20 cellular contexts compared by ENCODE assay signal in the genomic region with DNA sequence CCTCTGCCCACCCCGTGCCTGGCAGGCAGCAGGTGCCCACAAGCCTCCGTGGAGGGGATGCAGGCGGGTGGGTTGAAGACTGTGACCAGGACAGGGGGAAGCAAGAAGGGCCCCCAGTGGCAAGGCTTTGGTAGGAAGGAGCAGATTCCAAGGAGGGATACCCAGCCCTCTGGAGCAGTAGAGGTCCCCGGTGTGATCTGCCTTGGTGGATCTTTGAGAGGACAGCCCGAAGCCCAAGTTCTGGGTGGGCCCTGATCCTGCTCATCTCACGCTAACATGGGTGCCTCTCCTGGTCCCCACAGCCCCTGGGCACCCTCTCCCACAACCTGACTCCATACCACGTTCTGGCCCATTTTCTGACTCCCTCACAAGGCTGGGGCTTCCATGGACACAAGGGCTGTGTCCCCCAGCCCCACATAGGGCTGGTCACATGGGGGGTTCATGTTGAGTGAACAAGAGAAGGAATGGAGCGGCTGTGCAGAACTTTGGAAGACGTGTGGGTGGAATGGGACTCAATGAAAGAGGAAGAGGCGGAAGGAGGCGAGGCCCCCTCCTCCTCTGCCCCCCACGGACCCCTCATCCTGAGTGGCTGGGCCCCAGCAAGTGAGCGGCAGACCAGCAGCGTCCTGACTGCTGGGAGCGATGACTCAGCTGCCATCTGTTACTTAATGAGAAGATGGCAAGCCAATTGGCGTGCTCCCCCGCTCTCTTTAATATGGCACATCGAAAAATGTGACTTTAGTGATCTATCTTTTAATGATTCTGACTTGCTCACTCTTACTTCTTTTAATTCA.
DNase-seq lines count a peak whose midpoint lies in the region; TF ChIP-seq lines count a peak whose summit lies in the region.
"Had no signal": no experiment of that assay in that cellular context is flagged by ENCODE, and none has a peak within 500 bp of the region (broad histone marks: within the 10 kb centered on the region; RNA-seq: fewer than 3 reads in every experiment).

No MANE protein-coding gene starts in this region.

- no peak overlapping the region for H2AFZ ChIP-seq in hepatocyte

- no peaks in the 10 kb centered on the region for H3K4me1 Mint-ChIP-seq in neural crest cell

- H3K36me3 ChIP-seq in hepatocyte (replicated peaks; ENCODE audit: insufficient read depth, low read depth): no peaks in the 10 kb centered on the region
- H3K36me3 ChIP-seq: left ventricle myocardium inferior, neutrophil, thoracic aorta had no signal

- H3K27ac ChIP-seq in hepatocyte: no peak overlapping the region
- H3K27ac ChIP-seq: left ventricle myocardium inferior, neutrophil, thoracic aorta had no signal

- 92% methylated on average over 18 of the region's 18 CpGs for WGBS in hepatocyte (ENCODE audit: low lambda C conversion rate, missing lambda C conversion rate)

- H3K9me3 Mint-ChIP-seq in neural crest cell: peaks cover 4% of the 10 kb centered on the region
- H3K9me3 Mint-ChIP-seq: activated naive CD4-positive, alpha-beta T cell treated with anti-CD3 and anti-CD28 coated beads for 36 hours had no signal

- H3K27ac Mint-ChIP-seq in neural crest cell (ENCODE audit: unreplicated experiment): peak overlapping the region; percentile 78
- H3K27ac Mint-ChIP-seq: activated naive CD4-positive, alpha-beta T cell treated with anti-CD3 and anti-CD28 coated beads for 36 hours had no signal

- TF ChIP-seq CTCF in neural crest cell (conservative IDR thresholded peaks at IDR 0.05) (no peak), hepatocyte (IDR thresholded peaks at IDR 0.05; ENCODE audit: poor library complexity) (no peak)

- H3K9me3 ChIP-seq in hepatocyte (ENCODE audit: low read depth): no peaks in the 10 kb centered on the region
- H3K9me3 ChIP-seq: left ventricle myocardium inferior, mucosa of descending colon, neutrophil, thoracic aorta had no signal

- no peaks in the 10 kb centered on the region for H3K79me2 ChIP-seq in hepatocyte

- no peaks in the 10 kb centered on the region for H3K27me3 ChIP-seq in hepatocyte
- H3K27me3 ChIP-seq: neutrophil had no signal

- H3K4me3 ChIP-seq in hepatocyte: no peak overlapping the region
- H3K4me3 ChIP-seq: left ventricle myocardium inferior, mucosa of descending colon, thoracic aorta had no signal

- no peaks in the 10 kb centered on the region for H3K36me3 Mint-ChIP-seq in neural crest cell (ENCODE audit: low read depth)

- no peak overlapping the region for H3K4me3 Mint-ChIP-seq in neural crest cell
- H3K4me3 Mint-ChIP-seq: activated naive CD4-positive, alpha-beta T cell treated with anti-CD3 and anti-CD28 coated beads for 36 hours had no signal

- no peaks in the 10 kb centered on the region for H3K9me2 ChIP-seq in hepatocyte (replicated peaks; ENCODE audit: insufficient read depth)

- H3K4me1 ChIP-seq in hepatocyte (ENCODE audit: insufficient read depth): no peaks in the 10 kb centered on the region
- H3K4me1 ChIP-seq: left ventricle myocardium inferior had no signal

- in situ Hi-C loops in G401 (cut with HindIII; ENCODE audit: low sequenced_read_pairs): no loop called here

- no peaks in the 10 kb centered on the region for H3K27me3 Mint-ChIP-seq in neural crest cell (ENCODE audit: low read depth)

- DNase-seq in Ammon's horn (ENCODE audit: low spot score) (peak; percentile 63), G401 (ENCODE audit: low spot score) (peak; percentile 78), NCI-H69 (lab: John Stamatoyannopoulos, UW) (peak; percentile 55), neural crest cell (ENCODE audit: low read depth, low spot score) (no peak), hepatocyte (ENCODE audit: low spot score) (no peak), NCI-H526 (lab: John Stamatoyannopoulos, UW) (no peak), NCI-H2196 (lab: John Stamatoyannopoulos, UW; ENCODE audit: unreplicated experiment) (no peak)
- DNase-seq: activated CD4-positive, alpha-beta T cell treated with anti-CD3 and anti-CD28 coated beads, Interleukin-2, amount 50 U/mL, for 1 hour; activated naive CD4-positive, alpha-beta T cell treated with anti-CD3 and anti-CD28 coated beads for 36 hours; AML-193; anterior cingulate cortex; effector CD8-positive, alpha-beta T cell; GOT3; left ventricle myocardium inferior; mucosa of descending colon; NCI-H1417 treated with DMSO at 0.1 percent for 48 hours; NCI-H345; SW 1271 had no signal

- H3K4me2 ChIP-seq in hepatocyte: no peak overlapping the region

- no peaks in the 10 kb centered on the region for H4K20me1 ChIP-seq in hepatocyte (ENCODE audit: insufficient read depth, poor library complexity, severe bottlenecking)

Comparison
In these comparisons a context has a peak if more than half of its experiments do, and no peak if none do; other contexts are left out.
1. DNase-seq: peak in Ammon's horn (single experiment), G401 (single experiment) and NCI-H69 (single experiment); none in neural crest cell (single experiment), hepatocyte (single experiment), NCI-H526 (0 of 2) and NCI-H2196 (single experiment).